Comparison of ENCODE assay signal across 8 cellular contexts in genomic region chr3:58161435-58162398, GRCh38. TPM values are rescaled to one million over a fixed set of nuclear protein-coding genes. Genes with fewer than 3 reads are reported as not detected.
DNase-seq lines count a peak whose midpoint lies in the region; ATAC-seq and TF ChIP-seq lines count a peak whose summit lies in the region.

No MANE protein-coding gene starts in this region.

- CTCF ChIA-PET in activated CD8-positive, alpha-beta T cell treated with anti-CD3 and anti-CD28 coated beads, Interleukin-2, amount 10 ng/mL, durations not matched to agents 7 days and 5 days (lab: Charles Lee) = interaction anchor here (1.6 kb wide), 1 partner anchor 154 kb away, joined by 5 read pairs; no protein-coding TSS in a partner anchor

- no peak overlapping the region for H3K27ac Mint-ChIP-seq in activated CD8-positive, alpha-beta T cell treated with anti-CD3 and anti-CD28 coated beads, Interleukin-2, amount 10 ng/mL, durations not matched to agents 7 days and 5 days

- H3K4me3 Mint-ChIP-seq in activated CD8-positive, alpha-beta T cell treated with anti-CD3 and anti-CD28 coated beads, Interleukin-2, amount 10 ng/mL, durations not matched to agents 7 days and 5 days = no peak overlapping the region

- H3K79me1 ChIP-seq in mesenchymal stem cell (replicated peaks; ENCODE audit: low read length, poor library complexity, severe bottlenecking) = peaks cover 8% of the 10 kb centered on the region

- peaks cover 27% of the 10 kb centered on the region for H3K4me1 ChIP-seq in mesenchymal stem cell (ENCODE audit: control insufficient read depth, insufficient read depth, low read depth, low read length)

- H2BK5ac ChIP-seq in mesenchymal stem cell (ENCODE audit: low read depth, low read length, poor library complexity, severe bottlenecking) = no peak overlapping the region

- H3K27me3 ChIP-seq in mesenchymal stem cell (ENCODE audit: control insufficient read depth in 1 of 2, insufficient read depth in 1 of 2, low read length in 2 of 2) = no peaks in the 10 kb centered on the region
- H3K27me3 ChIP-seq in H7 (ENCODE audit: control insufficient read depth, insufficient read depth, low read length) = no peaks in the 10 kb centered on the region

- peak overlapping the region; percentile 27 to 57 for H3K4ac ChIP-seq in mesenchymal stem cell (ENCODE audit: low read depth in 1 of 2, low read length in 2 of 2)

- POLR2A ChIA-PET in activated CD8-positive, alpha-beta T cell treated with anti-CD3 and anti-CD28 coated beads, Interleukin-2, amount 10 ng/mL, durations not matched to agents 7 days and 5 days (lab: Charles Lee) = no interaction called here

- H3K9me3 Mint-ChIP-seq in activated CD8-positive, alpha-beta T cell treated with anti-CD3 and anti-CD28 coated beads, Interleukin-2, amount 10 ng/mL, durations not matched to agents 7 days and 5 days (ENCODE audit: insufficient read depth) = no peaks in the 10 kb centered on the region

- H2BK12ac ChIP-seq in mesenchymal stem cell (ENCODE audit: low read length in 2 of 2) = peak overlapping the region; percentile 17 to 64

- WGBS in mesenchymal stem cell = 63% methylated on average over 11 of the region's 11 CpGs

- no peak overlapping the region for H3K4me3 ChIP-seq in cardiac fibroblast (replicated peaks in 1 of 2; ENCODE audit: low read depth in 2 of 2, low read length in 2 of 2)
- H3K4me3 ChIP-seq in mesenchymal stem cell (ENCODE audit: insufficient read depth in 1 of 2, low read depth in 1 of 2, low read length in 2 of 2) = no peak overlapping the region
- no peak overlapping the region for H3K4me3 ChIP-seq in H7 (ENCODE audit: insufficient read depth, low read depth, low read length)

- TF ChIP-seq CTCF in cardiac fibroblast (IDR thresholded peaks at IDR 0.05; ENCODE audit: low read depth, low read length) = no peak

- H2AFZ ChIP-seq in mesenchymal stem cell (ENCODE audit: low read depth, low read length) = no peak overlapping the region

- peak overlapping the region; percentile 95 for H4K91ac ChIP-seq in mesenchymal stem cell (ENCODE audit: low read length)

- DNase-seq in AG08395 (ENCODE audit: low spot score) = peak; percentile 92
- peak; percentile 89 for DNase-seq in LoVo (ENCODE audit: low spot score)
- DNase-seq in cardiac fibroblast (ENCODE audit: low read depth in 2 of 2) = peak; percentile 93 to 97
- peak; percentile 96 for DNase-seq in mesenchymal stem cell
- no peak for DNase-seq in GOT3 (lab: John Stamatoyannopoulos, UW)
- DNase-seq in activated CD8-positive, alpha-beta T cell treated with anti-CD3 and anti-CD28 coated beads, Interleukin-2, amount 10 ng/mL, durations not matched to agents 7 days and 5 days = no peak
- no peak for DNase-seq in H7
- no peak for DNase-seq in NCI-H82 treated with DMSO at 0.1 percent for 48 hours (lab: John Stamatoyannopoulos, UW; ENCODE audit: unreplicated experiment)

- H3K14ac ChIP-seq in mesenchymal stem cell (ENCODE audit: low read length in 2 of 2) = peak overlapping the region in 1 of 2 experiments; percentile 27

- peaks cover 2% of the 10 kb centered on the region for H3K36me3 Mint-ChIP-seq in activated CD8-positive, alpha-beta T cell treated with anti-CD3 and anti-CD28 coated beads, Interleukin-2, amount 10 ng/mL, durations not matched to agents 7 days and 5 days (ENCODE audit: low read depth)

- no peaks in the 10 kb centered on the region for H3K9me3 ChIP-seq in mesenchymal stem cell (ENCODE audit: control insufficient read depth, low read length)

- H2AK5ac ChIP-seq in mesenchymal stem cell (ENCODE audit: low read length, severe bottlenecking) = peak overlapping the region; percentile 93

- no peak overlapping the region for H2BK15ac ChIP-seq in mesenchymal stem cell (ENCODE audit: low read depth, poor library complexity, severe bottlenecking)

- peaks cover 47 to 73% of the 10 kb centered on the region in 2 experiments for H3K36me3 ChIP-seq in mesenchymal stem cell (ENCODE audit: control insufficient read depth in 1 of 2, insufficient read depth in 2 of 2, low read depth in 1 of 2, low read length in 2 of 2)
- peaks cover 48% of the 10 kb centered on the region for H3K36me3 ChIP-seq in H7 (replicated peaks; ENCODE audit: control insufficient read depth, insufficient read depth, low read length)

- H3K27ac ChIP-seq in mesenchymal stem cell (ENCODE audit: low read length, poor library complexity, severe bottlenecking) = peak overlapping the region; percentile 41

- no peaks in the 10 kb centered on the region for H3K27me3 Mint-ChIP-seq in activated CD8-positive, alpha-beta T cell treated with anti-CD3 and anti-CD28 coated beads, Interleukin-2, amount 10 ng/mL, durations not matched to agents 7 days and 5 days (ENCODE audit: low read depth)

- H3K9ac ChIP-seq in mesenchymal stem cell (ENCODE audit: low read length) = no peak overlapping the region

- no peak for ATAC-seq in activated CD8-positive, alpha-beta T cell treated with anti-CD3 and anti-CD28 coated beads, Interleukin-2, amount 10 ng/mL, durations not matched to agents 7 days and 5 days

- peaks cover 9% of the 10 kb centered on the region for H3K4me1 Mint-ChIP-seq in activated CD8-positive, alpha-beta T cell treated with anti-CD3 and anti-CD28 coated beads, Interleukin-2, amount 10 ng/mL, durations not matched to agents 7 days and 5 days (ENCODE audit: low read depth)

- peak overlapping the region; percentile 75 to 83 for H3K18ac ChIP-seq in mesenchymal stem cell (ENCODE audit: low read depth in 1 of 2, low read length in 2 of 2)

- H3K23ac ChIP-seq in mesenchymal stem cell (ENCODE audit: low read length in 2 of 2) = no peak overlapping the region

- peak overlapping the region; percentile 86 for H4K8ac ChIP-seq in mesenchymal stem cell (ENCODE audit: low read length)

- no peak overlapping the region for H3K4me2 ChIP-seq in mesenchymal stem cell (ENCODE audit: low read length, poor library complexity, severe bottlenecking)

- H2BK120ac ChIP-seq in mesenchymal stem cell (ENCODE audit: low read depth, low read length) = peak overlapping the region; percentile 76

RNA-seq across cellular contexts. Expression of gene DNASE1L3, which starts 49.1 kb away (rescaled TPM):
- not detected for polyA plus RNA-seq in mesenchymal stem cell (2013, experiment 1 of 2)
- polyA plus RNA-seq in mesenchymal stem cell (2013, experiment 2 of 2) = not detected
- total RNA-seq in activated CD8-positive, alpha-beta T cell treated with anti-CD3 and anti-CD28 coated beads, Interleukin-2, amount 10 ng/mL, durations not matched to agents 7 days and 5 days = not detected
- total RNA-seq in H7 (2014; rRNA removed; shearing (Covaris generic)) = not detected in 2 replicates

Comparison
In these comparisons a context has a peak if more than half of its experiments do, and no peak if none do; other contexts are left out.
1. DNase-seq: peak in AG08395 (single experiment), LoVo (single experiment), cardiac fibroblast (2 of 2) and mesenchymal stem cell (single experiment); none in GOT3 (single experiment), activated CD8-positive, alpha-beta T cell treated with anti-CD3 and anti-CD28 coated beads, Interleukin-2, amount 10 ng/mL, durations not matched to agents 7 days and 5 days (single experiment), H7 (single experiment) and NCI-H82 treated with DMSO at 0.1 percent for 48 hours (single experiment).